Comparison of ENCODE assay signal across 16 cellular contexts in genomic region chr10:121530481-121531075, GRCh38.
"Had no signal": no experiment of that assay in that cellular context is flagged by ENCODE, and none has a peak within 500 bp of the region (broad histone marks: within the 10 kb centered on the region; RNA-seq: fewer than 3 reads in every experiment).

No MANE protein-coding gene starts in this region.

- H3K4me1 ChIP-seq: adrenal gland, gastrocnemius medialis had no signal

- H3K27me3 ChIP-seq: adrenal gland, colonic mucosa, gastrocnemius medialis, neutrophil, suprapubic skin, upper lobe of left lung had no signal

- H3K9me3 ChIP-seq: adrenal gland, colonic mucosa, gastrocnemius medialis, heart left ventricle, neutrophil, suprapubic skin, upper lobe of left lung had no signal

- H3K4me3 Mint-ChIP-seq: naive thymus-derived CD8-positive, alpha-beta T cell had no signal

- H3K4me3 ChIP-seq: adrenal gland, colonic mucosa, gastrocnemius medialis, heart left ventricle, suprapubic skin, upper lobe of left lung had no signal

- H3K27ac Mint-ChIP-seq: naive thymus-derived CD8-positive, alpha-beta T cell had no signal

- DNase-seq: activated CD4-positive, alpha-beta T cell treated with anti-CD3 and anti-CD28 coated beads, Interleukin-2, amount 50 U/mL, for 48 hours; activated gamma-delta T cell treated with Interleukin-2 at 50 U/mL for 16 hours; adrenal gland; colonic mucosa; gastrocnemius medialis; heart left ventricle; naive thymus-derived CD8-positive, alpha-beta T cell; retina; stimulated activated CD4-positive, alpha-beta T cell treated with anti-CD3 and anti-CD28 coated beads, Interleukin-12 subunit alpha, Interleukin-12 subunit beta, amount 100 ng/mL, for 4 hours; stimulated activated CD4-positive, alpha-beta T cell treated with anti-CD3 and anti-CD28 coated beads, Interleukin-1b, Interleukin-23, amount 100 ng/mL, for 48 hours; stimulated activated naive CD8-positive, alpha-beta T cell treated with anti-CD3 and anti-CD28 coated beads, Interleukin-15, Interleukin-2, amounts not matched to agents 100 U/mL and 50 U/mL, for 24 hours; upper lobe of left lung; WERI-Rb-1 had no signal

- H3K36me3 Mint-ChIP-seq: activated naive CD4-positive, alpha-beta T cell treated with anti-CD3 and anti-CD28 coated beads, Interleukin-2, amount 50 U/mL, for 72 hours; naive thymus-derived CD8-positive, alpha-beta T cell had no signal

- ATAC-seq: activated naive CD4-positive, alpha-beta T cell treated with anti-CD3 and anti-CD28 coated beads, Interleukin-2, amount 50 U/mL, for 72 hours; gastrocnemius medialis; heart left ventricle; naive thymus-derived CD8-positive, alpha-beta T cell; stimulated activated naive CD8-positive, alpha-beta T cell treated with anti-CD3 and anti-CD28 coated beads, Interleukin-15, Interleukin-2, amounts not matched to agents 100 U/mL and 50 U/mL, for 24 hours had no signal

- H3K27ac ChIP-seq: adrenal gland, colonic mucosa, gastrocnemius medialis, heart left ventricle, neutrophil, suprapubic skin, upper lobe of left lung, WERI-Rb-1 had no signal

- H3K36me3 ChIP-seq: adrenal gland, colonic mucosa, gastrocnemius medialis, heart left ventricle, neutrophil, suprapubic skin, upper lobe of left lung, WERI-Rb-1 had no signal
